ENCODE assay signal across 26 cellular contexts in the genomic region with DNA sequence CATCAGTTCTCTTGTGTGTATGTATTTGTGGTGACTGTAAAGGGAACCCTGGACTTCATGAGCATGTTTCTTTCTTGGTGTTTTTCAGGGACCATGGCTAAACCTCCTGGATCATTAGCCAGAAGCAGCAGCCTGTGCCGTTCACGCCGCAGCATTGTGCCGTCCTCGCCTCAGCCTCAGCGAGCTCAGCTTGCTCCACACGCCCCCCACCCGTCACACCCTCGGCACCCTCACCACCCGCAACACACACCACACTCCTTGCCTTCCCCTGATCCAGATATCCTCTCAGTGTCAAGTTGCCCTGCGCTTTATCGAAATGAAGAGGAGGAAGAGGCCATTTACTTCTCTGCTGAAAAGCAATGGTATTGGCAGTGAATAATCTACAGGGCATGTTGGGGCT.
DNase-seq lines count a peak whose midpoint lies in the region; ATAC-seq and TF ChIP-seq lines count a peak whose summit lies in the region.
"Had no signal": no experiment of that assay in that cellular context is flagged by ENCODE, and none has a peak within 500 bp of the region (broad histone marks: within the 10 kb centered on the region; RNA-seq: fewer than 3 reads in every experiment).

No MANE protein-coding gene starts in this region.

- CTCF ChIA-PET in activated CD4-positive, alpha-beta T cell treated with anti-CD3 and anti-CD28 coated beads, Interleukin-2, amount 10 ng/mL, durations not matched to agents 7 days and 5 days (lab: Charles Lee): no interaction called here
- CTCF ChIA-PET in activated CD4-positive, alpha-beta T cell treated with anti-CD3 and anti-CD28 coated beads for 36 hours (lab: Charles Lee): no interaction called here

- DNase-seq in activated CD4-positive, alpha-beta T cell treated with anti-CD3 and anti-CD28 coated beads, Interleukin-2, amount 10 ng/mL, durations not matched to agents 7 days and 5 days: no peak
- no peak for DNase-seq in activated CD4-positive, alpha-beta T cell treated with anti-CD3 and anti-CD28 coated beads for 36 hours
- DNase-seq in endodermal cell (no peak), natural killer cell (no peak), AG08395 (ENCODE audit: low spot score) (no peak), BE2C (no peak)
- DNase-seq: ACHN; C1 segment of cervical spinal cord; CD8-positive, alpha-beta T cell; DND-41; H7; HFFc6; NCI-H1694; NCI-H2081; NCI-H2171; NCI-H345; NCI-H524; NCI-H774; NK-92 treated with Interleukin-12 subunit alpha and Interleukin-12 subunit beta, amount 100 ng/mL, for 24 hours; SHP77 treated with DMSO at 0.1 percent for 48 hours had no signal

- no peaks in the 10 kb centered on the region; the same call in 1 of the 2 replicates for H3K79me2 ChIP-seq in Loucy (ENCODE audit: insufficient read depth, low read length)

- peaks cover 4% of the 10 kb centered on the region; the same call in 1 of the 2 replicates for H3K9me3 ChIP-seq in Loucy (ENCODE audit: insufficient read depth, low read depth, low read length)
- H3K9me3 ChIP-seq in endodermal cell (ENCODE audit: control insufficient read depth, low read length): no peaks in the 10 kb centered on the region
- H3K9me3 ChIP-seq in BE2C: no peaks in the 10 kb centered on the region

- no peaks in the 10 kb centered on the region for H3K9me2 ChIP-seq in Loucy (replicated peaks; ENCODE audit: low read depth, low read length)

- H3K27me3 ChIP-seq in Loucy (ENCODE audit: insufficient read depth, low read length, poor library complexity, severe bottlenecking) (no peaks in the 10 kb centered on the region), endodermal cell (ENCODE audit: control insufficient read depth, insufficient read depth, low read length, poor library complexity, severe bottlenecking) (no peaks in the 10 kb centered on the region), BE2C (no peaks in the 10 kb centered on the region)

- peaks cover 19% of the 10 kb centered on the region for H3K4me1 Mint-ChIP-seq in activated CD4-positive, alpha-beta T cell treated with anti-CD3 and anti-CD28 coated beads, Interleukin-2, amount 10 ng/mL, durations not matched to agents 7 days and 5 days
- H3K4me1 Mint-ChIP-seq in activated CD4-positive, alpha-beta T cell treated with anti-CD3 and anti-CD28 coated beads for 36 hours: peaks cover 14% of the 10 kb centered on the region
- H3K4me1 Mint-ChIP-seq in endodermal cell: peaks cover 37% of the 10 kb centered on the region
- H3K4me1 Mint-ChIP-seq in natural killer cell: peaks cover 40 to 42% of the 10 kb centered on the region in 2 donors

- WGBS in endodermal cell (ENCODE audit: insufficient coverage in 1 of 2, insufficient read length in 1 of 2), 2 experiments: 98 to 100% methylated on average over 1 to 12 of the region's 12 CpGs

- no peaks in the 10 kb centered on the region for H4K20me1 ChIP-seq in Loucy (ENCODE audit: insufficient read depth, low read length, poor library complexity, severe bottlenecking)

- TF ChIP-seq CTCF in Loucy (conservative IDR thresholded peaks at IDR 0.05; ENCODE audit: low read length) (no peak), endodermal cell (conservative IDR thresholded peaks at IDR 0.05) (no peak), natural killer cell (IDR thresholded peaks at IDR 0.05) (no peak), BE2C (IDR thresholded peaks at IDR 0.05; ENCODE audit: low read depth, low read length) (no peak)

- H3K4me1 ChIP-seq in Loucy (ENCODE audit: insufficient read depth, low read length, poor library complexity, severe bottlenecking): peaks cover 18% of the 10 kb centered on the region
- H3K4me1 ChIP-seq in endodermal cell (ENCODE audit: control insufficient read depth, insufficient read depth, low read length): peaks cover 5% of the 10 kb centered on the region
- no peaks in the 10 kb centered on the region for H3K4me1 ChIP-seq in BE2C

- H3K4me2 ChIP-seq in Loucy (ENCODE audit: low read depth, low read length, poor library complexity, severe bottlenecking): peak overlapping the region; percentile 29

- H3K27ac ChIP-seq in endodermal cell (ENCODE audit: low read depth, low read length): no peak overlapping the region
- H3K27ac ChIP-seq: 22Rv1, RWPE1 had no signal

- H3K4me3 ChIP-seq in Loucy (ENCODE audit: low read length, poor library complexity, severe bottlenecking): no peak overlapping the region
- H3K4me3 ChIP-seq in endodermal cell (ENCODE audit: low read length): no peak overlapping the region
- no peak overlapping the region for H3K4me3 ChIP-seq in BE2C (ENCODE audit: low read depth, low read length)
- H3K4me3 ChIP-seq: GM12878 had no signal

- ATAC-seq in activated CD4-positive, alpha-beta T cell treated with anti-CD3 and anti-CD28 coated beads for 36 hours: no peak
- ATAC-seq in natural killer cell (peak; percentile 24 to 52 (median 50)), HG02623 (IDR thresholded peaks at IDR 0.05; ENCODE audit: unreplicated experiment) (no peak)
- ATAC-seq: CD8-positive, alpha-beta T cell; GM12878 had no signal

- H3K27ac Mint-ChIP-seq in activated CD4-positive, alpha-beta T cell treated with anti-CD3 and anti-CD28 coated beads, Interleukin-2, amount 10 ng/mL, durations not matched to agents 7 days and 5 days: peak overlapping the region; percentile 57
- H3K27ac Mint-ChIP-seq in activated CD4-positive, alpha-beta T cell treated with anti-CD3 and anti-CD28 coated beads for 36 hours: no peak overlapping the region
- H3K27ac Mint-ChIP-seq in endodermal cell (peak overlapping the region; percentile 41), natural killer cell (peak overlapping the region; percentile 75 to 82)
- H3K27ac Mint-ChIP-seq: HFFc6 had no signal

- H3F3A ChIP-seq in Loucy (ENCODE audit: low read depth): no peaks in the 10 kb centered on the region

- H3K4me3 Mint-ChIP-seq in activated CD4-positive, alpha-beta T cell treated with anti-CD3 and anti-CD28 coated beads, Interleukin-2, amount 10 ng/mL, durations not matched to agents 7 days and 5 days: no peak overlapping the region
- no peak overlapping the region for H3K4me3 Mint-ChIP-seq in activated CD4-positive, alpha-beta T cell treated with anti-CD3 and anti-CD28 coated beads for 36 hours
- H3K4me3 Mint-ChIP-seq in endodermal cell (no peak overlapping the region), natural killer cell (peak overlapping the region; percentile 57)
- H3K4me3 Mint-ChIP-seq: CD8-positive, alpha-beta T cell; HFFc6; IgD-negative memory B cell had no signal

- H3K9me3 Mint-ChIP-seq in activated CD4-positive, alpha-beta T cell treated with anti-CD3 and anti-CD28 coated beads, Interleukin-2, amount 10 ng/mL, durations not matched to agents 7 days and 5 days: no peaks in the 10 kb centered on the region
- peaks cover 2% of the 10 kb centered on the region for H3K9me3 Mint-ChIP-seq in activated CD4-positive, alpha-beta T cell treated with anti-CD3 and anti-CD28 coated beads for 36 hours (ENCODE audit: low read depth)
- H3K9me3 Mint-ChIP-seq in endodermal cell (no peaks in the 10 kb centered on the region), natural killer cell (peaks cover 0 to 3% of the 10 kb centered on the region in 2 donors)
- H3K9me3 Mint-ChIP-seq: CD8-positive, alpha-beta T cell; HFFc6 had no signal

- peaks cover 47% of the 10 kb centered on the region for H3K36me3 Mint-ChIP-seq in activated CD4-positive, alpha-beta T cell treated with anti-CD3 and anti-CD28 coated beads, Interleukin-2, amount 10 ng/mL, durations not matched to agents 7 days and 5 days (ENCODE audit: low read depth)
- peaks cover 26% of the 10 kb centered on the region for H3K36me3 Mint-ChIP-seq in activated CD4-positive, alpha-beta T cell treated with anti-CD3 and anti-CD28 coated beads for 36 hours (ENCODE audit: low read depth)
- H3K36me3 Mint-ChIP-seq in endodermal cell (ENCODE audit: low read depth) (peaks cover 30% of the 10 kb centered on the region), natural killer cell (no peaks in the 10 kb centered on the region)

- no peak overlapping the region for H2AFZ ChIP-seq in Loucy (ENCODE audit: low read length)

- intact Hi-C loops in activated CD4-positive, alpha-beta T cell treated with anti-CD3 and anti-CD28 coated beads for 36 hours (cut with DNase I, micrococcal nuclease): no loop called here
- intact Hi-C loops in natural killer cell (cut with micrococcal nuclease): loop anchor here (5.0 to 10.0 kb wide), 2 partner anchors 293 to 435 kb away; a partner anchor contains a TSS

- H3K27me3 Mint-ChIP-seq in activated CD4-positive, alpha-beta T cell treated with anti-CD3 and anti-CD28 coated beads, Interleukin-2, amount 10 ng/mL, durations not matched to agents 7 days and 5 days: no peaks in the 10 kb centered on the region
- no peaks in the 10 kb centered on the region for H3K27me3 Mint-ChIP-seq in activated CD4-positive, alpha-beta T cell treated with anti-CD3 and anti-CD28 coated beads for 36 hours
- H3K27me3 Mint-ChIP-seq in endodermal cell (ENCODE audit: insufficient read depth) (no peaks in the 10 kb centered on the region), natural killer cell (ENCODE audit: low read depth in 2 of 2) (no peaks in the 10 kb centered on the region)
- H3K27me3 Mint-ChIP-seq: IgD-negative memory B cell had no signal

- POLR2A ChIA-PET in activated CD4-positive, alpha-beta T cell treated with anti-CD3 and anti-CD28 coated beads, Interleukin-2, amount 10 ng/mL, durations not matched to agents 7 days and 5 days (lab: Charles Lee): interaction anchor here (0.7 kb wide), 1 partner anchor 158 kb away, joined by 3 read pairs; no protein-coding TSS in a partner anchor
- POLR2A ChIA-PET in activated CD4-positive, alpha-beta T cell treated with anti-CD3 and anti-CD28 coated beads for 36 hours (lab: Charles Lee): no interaction called here

- H3K9ac ChIP-seq in Loucy (ENCODE audit: low read depth, low read length, poor library complexity, severe bottlenecking) (no peak overlapping the region), endodermal cell (ENCODE audit: extremely low read depth, low read length, poor library complexity, severe bottlenecking) (no peak overlapping the region)

- H3K36me3 ChIP-seq in Loucy (ENCODE audit: insufficient read depth, low read length) (peaks cover 21% of the 10 kb centered on the region; the same call in 1 of the 2 replicates), endodermal cell (ENCODE audit: control insufficient read depth, insufficient read depth, low read length) (no peaks in the 10 kb centered on the region), BE2C (no peaks in the 10 kb centered on the region; the same call in 1 of the 2 replicates)

Comparison
In these comparisons a context has a peak if more than half of its experiments do, and no peak if none do; other contexts are left out.
1. ATAC-seq: peak in natural killer cell (3 of 3); none in activated CD4-positive, alpha-beta T cell treated with anti-CD3 and anti-CD28 coated beads for 36 hours (single experiment) and HG02623 (single experiment).